ENCODE assay signal across 9 cellular contexts in genomic region chr12:110731479-110731878, GRCh38.
"Had no signal": no experiment of that assay in that cellular context is flagged by ENCODE, and none has a peak within 500 bp of the region (broad histone marks: within the 10 kb centered on the region; RNA-seq: fewer than 3 reads in every experiment).

No MANE protein-coding gene starts in this region.

- H3K27me3 Mint-ChIP-seq: brain had no signal

- H3K27ac ChIP-seq: skin epidermis, thyroid gland had no signal

- FAIRE-seq: urothelium cell line had no signal

- H3K9me3 ChIP-seq: thyroid gland had no signal

- H3K27me3 ChIP-seq: thyroid gland had no signal

- H3K4me3 ChIP-seq: skin epidermis, thyroid gland had no signal

- DNase-seq: amygdala; dermis blood vessel endothelial cell; hippocampal formation; kidney glomerular epithelial cell; stimulated activated CD4-positive, alpha-beta T cell treated with anti-CD3 and anti-CD28 coated beads, Interleukin-4, amount 100 ng/mL, for 4 hours; thyroid gland had no signal
